9 cellular contexts compared by ENCODE assay signal in the genomic region with DNA sequence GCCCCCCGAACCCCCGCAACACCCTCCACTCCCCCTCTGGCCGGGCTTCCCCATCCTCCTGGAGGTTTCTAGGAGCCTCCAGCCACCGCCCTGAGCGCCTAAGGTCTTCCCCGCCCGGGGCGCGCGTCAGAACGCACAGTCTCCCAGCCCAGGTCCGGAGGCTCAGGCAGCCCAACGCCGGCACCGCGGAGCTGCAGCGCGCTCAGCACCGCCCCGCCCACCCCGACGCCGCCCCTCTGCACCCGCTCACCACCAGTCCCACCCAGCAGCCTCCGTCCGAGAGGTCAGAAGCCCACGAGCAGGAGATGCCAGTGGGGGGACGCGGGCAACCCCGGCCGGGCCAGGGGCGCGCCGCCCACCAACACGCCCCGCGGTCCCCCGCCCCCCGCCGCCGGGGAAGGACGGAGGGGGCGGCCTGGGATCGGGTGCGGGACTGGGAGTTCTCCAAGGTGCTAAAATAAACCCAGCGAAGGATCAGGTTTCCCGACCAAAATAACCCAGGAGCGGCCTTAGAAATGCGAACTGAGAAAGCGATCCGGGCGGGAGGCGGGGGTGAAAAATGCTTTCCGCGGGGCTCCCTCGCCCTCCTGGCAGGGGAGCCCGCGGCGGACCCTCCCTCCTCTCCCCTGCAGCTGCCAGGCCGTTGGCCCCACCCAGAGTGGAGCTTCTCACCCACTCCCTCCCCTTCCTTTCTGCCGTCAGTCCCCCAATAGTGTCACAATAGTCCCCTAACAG. TPM values are rescaled to one million over a fixed set of nuclear protein-coding genes. Genes with fewer than 3 reads are reported as not detected.
DNase-seq lines count a peak whose midpoint lies in the region; ATAC-seq and TF ChIP-seq lines count a peak whose summit lies in the region.
"Had no signal": no experiment of that assay in that cellular context is flagged by ENCODE, and none has a peak within 500 bp of the region (broad histone marks: within the 10 kb centered on the region; RNA-seq: fewer than 3 reads in every experiment).

No MANE protein-coding gene starts in this region.

- DNase-seq in NCI-H2171 treated with DMSO at 0.1 percent for 48 hours (lab: John Stamatoyannopoulos, UW) (peak; percentile 55), NCI-H2171 (lab: John Stamatoyannopoulos, UW) (no peak), hepatic stellate cell (ENCODE audit: low spot score) (peak; percentile 51), mucosa of descending colon (no peak), NCI-H524 treated with DMSO at 0.1 percent for 48 hours (lab: John Stamatoyannopoulos, UW) (no peak), NCI-H1092 treated with DMSO at 0.1 percent for 48 hours (lab: John Stamatoyannopoulos, UW) (no peak)
- DNase-seq: transverse colon had no signal

- no peak for TF ChIP-seq CTCF in VCaP (conservative IDR thresholded peaks at IDR 0.05)
- TF ChIP-seq CTCF in mucosa of descending colon (IDR thresholded peaks at IDR 0.05), result no peak

- intact Hi-C loops in mucosa of descending colon (cut with DNase I, micrococcal nuclease), result no loop called here

- no peaks in the 10 kb centered on the region for H3K9me3 ChIP-seq in skeletal muscle tissue (ENCODE audit: control insufficient read depth in 3 of 3, low read length in 3 of 3)
- no peaks in the 10 kb centered on the region for H3K9me3 ChIP-seq in mucosa of descending colon
- H3K9me3 ChIP-seq: transverse colon had no signal

- H3K27me3 ChIP-seq in skeletal muscle tissue (ENCODE audit: control insufficient read depth in 3 of 3, insufficient read depth in 3 of 3, low read length in 3 of 3), result peaks cover 0 to 9% (median 0%) of the 10 kb centered on the region in 3 donors

- H3K4me3 ChIP-seq in skeletal muscle tissue (ENCODE audit: low read length in 3 of 3) (peak overlapping the region; percentile 65 to 79 (median 67)), mucosa of descending colon (no peak overlapping the region)

- H3K9ac ChIP-seq in skeletal muscle tissue (ENCODE audit: low read depth in 1 of 3, low read length in 3 of 3), result peak overlapping the region; percentile 73 to 83 (median 73)

- H3K27ac ChIP-seq in VCaP (peak overlapping the region; percentile 22; the same call in 1 of the 2 replicates), skeletal muscle tissue (ENCODE audit: low read depth, low read length) (peak overlapping the region; percentile 95)
- H3K27ac ChIP-seq: transverse colon had no signal

- peaks cover 28 to 71% (median 57%) of the 10 kb centered on the region in 3 donors for H3K4me1 ChIP-seq in skeletal muscle tissue (ENCODE audit: control insufficient read depth in 3 of 3, insufficient read depth in 3 of 3, low read length in 3 of 3)
- H3K4me1 ChIP-seq in mucosa of descending colon (ENCODE audit: low read depth), result no peaks in the 10 kb centered on the region

- ATAC-seq in mucosa of descending colon, result no peak

- H3K36me3 ChIP-seq in skeletal muscle tissue (ENCODE audit: control insufficient read depth in 3 of 3, insufficient read depth in 3 of 3, low read length in 3 of 3), result no peaks in the 10 kb centered on the region
- H3K36me3 ChIP-seq in mucosa of descending colon (ENCODE audit: low read depth), result no peaks in the 10 kb centered on the region
- H3K36me3 ChIP-seq: transverse colon had no signal

RNA-seq across cellular contexts. Expression of gene FAM78A, which starts 6.5 kb away (rescaled TPM):
- total RNA-seq in skeletal muscle tissue (14.6 TPM), mucosa of descending colon (1 to 10 TPM; 1.4 to 3.9 (median 2.9) TPM)

RNA-seq across cellular contexts. Expression of gene PLPP7, which starts 6.7 kb away (rescaled TPM):
- total RNA-seq in skeletal muscle tissue (34.4 TPM), mucosa of descending colon (1 to 10 TPM in 2 of 3 donors, under 1 TPM in 1; 0.58 to 9.7 (median 1.0) TPM)

Comparison
In these comparisons a context has a peak if more than half of its experiments do, and no peak if none do; other contexts are left out.
1. DNase-seq: peak in NCI-H2171 treated with DMSO at 0.1 percent for 48 hours (single experiment) and hepatic stellate cell (single experiment); none in NCI-H2171 (single experiment), mucosa of descending colon (0 of 3), NCI-H524 treated with DMSO at 0.1 percent for 48 hours (single experiment) and NCI-H1092 treated with DMSO at 0.1 percent for 48 hours (single experiment).